ENCODE assay signal across 8 cellular contexts in the genomic region with DNA sequence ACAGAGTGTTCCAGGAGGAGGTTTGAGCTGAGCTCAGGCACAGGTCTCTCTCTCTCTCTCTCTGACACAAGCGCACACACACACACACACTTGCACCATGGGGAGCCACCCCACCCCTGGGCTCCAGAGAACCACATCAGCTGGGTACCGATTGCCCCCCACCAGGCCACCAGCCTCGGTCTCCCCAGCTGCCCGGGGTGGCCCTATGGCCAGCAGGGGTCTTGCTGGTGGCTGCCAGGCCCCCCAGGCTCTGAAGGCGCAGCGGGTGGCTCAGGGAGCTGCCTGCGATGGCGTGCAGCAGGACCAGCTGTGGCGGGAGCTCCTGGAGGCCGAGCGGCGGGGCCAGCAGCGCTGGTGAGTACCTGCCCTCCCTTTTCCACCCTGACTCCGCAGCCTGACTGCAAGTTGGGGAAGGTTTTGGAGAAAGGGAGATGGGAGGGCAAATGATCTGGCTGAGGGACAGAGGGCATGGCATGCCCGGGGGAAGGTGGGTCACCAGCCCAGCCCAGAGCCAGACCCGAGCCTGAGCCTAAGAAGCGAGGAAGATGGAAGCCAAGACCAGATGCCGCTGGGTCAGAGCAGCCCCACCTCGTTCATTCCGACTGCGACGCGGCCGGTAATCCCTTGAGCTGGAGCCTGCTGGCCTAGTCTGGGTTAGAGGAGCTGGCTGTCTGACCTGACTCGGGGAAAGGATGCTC. TPM values are rescaled to one million over a fixed set of nuclear protein-coding genes. Genes with fewer than 3 reads are reported as not detected.
DNase-seq lines count a peak whose midpoint lies in the region; ATAC-seq, FAIRE-seq and TF ChIP-seq lines count a peak whose summit lies in the region.

No MANE protein-coding gene starts in this region.

- peak overlapping the region; percentile 78 for H3K27ac Mint-ChIP-seq in T-helper 2 cell treated with Interferon-gamma antibody and Interleukin-4, amounts not matched to agents 5 μg/mL and 100 μg/mL, for 36 hours

- no peak for FAIRE-seq in GM12878 (lab: Jason Lieb, UNC)
- no peak for FAIRE-seq in RCC 7860 (lab: Jason Lieb, UNC)

- no peaks in the 10 kb centered on the region; a peak in 2 of 4 replicates for H3K27me3 ChIP-seq in GM12878 (replicated peaks in 1 of 2; ENCODE audit: control insufficient read depth in 2 of 2, insufficient read depth in 2 of 2, low read length in 1 of 2)
- no peaks in the 10 kb centered on the region for H3K27me3 ChIP-seq in thymus (ENCODE audit: control insufficient read depth, insufficient read depth)

- peak overlapping the region; percentile 58; the same call in 1 of the 2 replicates for H3K4me3 ChIP-seq in GM12878
- H3K4me3 ChIP-seq in thymus (ENCODE audit: low read length): peak overlapping the region; percentile 49

- H3K4me1 Mint-ChIP-seq in T-helper 2 cell treated with Interferon-gamma antibody and Interleukin-4, amounts not matched to agents 5 μg/mL and 100 μg/mL, for 36 hours (ENCODE audit: low read depth): peaks cover 6% of the 10 kb centered on the region

- H2AFZ ChIP-seq in GM12878 (ENCODE audit: control insufficient read depth, low read depth, low read length): peak overlapping the region; percentile 66

- no peaks in the 10 kb centered on the region for H3K36me3 Mint-ChIP-seq in T-helper 2 cell treated with Interferon-gamma antibody and Interleukin-4, amounts not matched to agents 5 μg/mL and 100 μg/mL, for 36 hours (ENCODE audit: low read depth)

- BruUV-seq in GM12878 (replicated peaks; lab: Mats Ljungman, UMichigan): no TSS peak

- TF ChIP-seq CTCF in GM12878 (IDR thresholded peaks at IDR 0.05 in 2 of 3, conservative IDR thresholded peaks at IDR 0.05 in 1 of 3; ENCODE audit: control insufficient read depth in 2 of 3, extremely low read depth in 1 of 3, insufficient read depth in 1 of 3, low read depth in 3 of 3, low read length in 3 of 3): no peak

- peak overlapping the region; percentile 83 for H3K4me3 Mint-ChIP-seq in T-helper 2 cell treated with Interferon-gamma antibody and Interleukin-4, amounts not matched to agents 5 μg/mL and 100 μg/mL, for 36 hours

- H3K4me2 ChIP-seq in GM12878 (ENCODE audit: control insufficient read depth, insufficient read depth): peak overlapping the region; percentile 78; the same call in 1 of the 2 replicates

- H3K36me3 ChIP-seq in GM12878 (ENCODE audit: control insufficient read depth in 2 of 2, insufficient read depth in 2 of 2, low read length in 1 of 2) (no peaks in the 10 kb centered on the region), thymus (ENCODE audit: control insufficient read depth, insufficient read depth) (no peaks in the 10 kb centered on the region)

- intact Hi-C loops in GM12878 (cut with micrococcal nuclease; ENCODE audit: unreplicated experiment): loop anchor here (5.0 to 10.0 kb wide), 2 partner anchors 211 to 344 kb away; a partner anchor contains a TSS

- H3K9me3 Mint-ChIP-seq in T-helper 2 cell treated with Interferon-gamma antibody and Interleukin-4, amounts not matched to agents 5 μg/mL and 100 μg/mL, for 36 hours: no peaks in the 10 kb centered on the region

- no peak overlapping the region for H3K9ac ChIP-seq in GM12878 (ENCODE audit: control insufficient read depth, insufficient read depth, low read length)

- RAD21 ChIA-PET in GM12878 (lab: Charles Lee; ENCODE audit: unreplicated experiment): interaction anchor here (0.6 to 3.6 kb wide), 19 partner anchors 11 to 451 kb away, joined by 3 to 23 read pairs (median 3); no protein-coding TSS in a partner anchor

- H3K27me3 Mint-ChIP-seq in T-helper 2 cell treated with Interferon-gamma antibody and Interleukin-4, amounts not matched to agents 5 μg/mL and 100 μg/mL, for 36 hours (ENCODE audit: low read depth): peaks cover 24% of the 10 kb centered on the region

- no peaks in the 10 kb centered on the region for H4K20me1 ChIP-seq in GM12878 (ENCODE audit: control insufficient read depth, insufficient read depth)

- TF ChIP-seq POLR2A in GM12878 (IDR thresholded peaks at IDR 0.05; ENCODE audit: low read depth, low read length): no peak

- H3K79me2 ChIP-seq in GM12878 (ENCODE audit: control insufficient read depth, insufficient read depth, low read length): no peaks in the 10 kb centered on the region

- ATAC-seq in GM12878: no peak
- no peak for ATAC-seq in HG02938 (IDR thresholded peaks at IDR 0.05; ENCODE audit: unreplicated experiment)

- no peak for TF ChIP-seq RAD21 in GM12878 (IDR thresholded peaks at IDR 0.05; ENCODE audit: insufficient read depth, low read depth, low read length)

- in situ Hi-C loops in GM12878 (cut with MboI): loop anchor here (5.0 kb wide), 2 partner anchors 314 to 449 kb away; no protein-coding TSS in a partner anchor

- CTCF ChIA-PET in GM12878 (lab: Yijun Ruan, JAX): interaction anchor here (0.6 to 7.4 kb wide), 42 partner anchors 10 to 646 kb away, joined by 3 to 122 read pairs (median 4); a partner anchor contains a TSS

- H3K9me3 ChIP-seq in GM12878 (replicated peaks; ENCODE audit: control insufficient read depth, insufficient read depth, low read length): no peaks in the 10 kb centered on the region
- H3K9me3 ChIP-seq in thymus (ENCODE audit: control insufficient read depth): no peaks in the 10 kb centered on the region

- H3K27ac ChIP-seq in GM12878 (ENCODE audit: control insufficient read depth, insufficient read depth) (no peak overlapping the region), thymus (ENCODE audit: low read depth) (no peak overlapping the region)

- DNase-seq in T-helper 2 cell treated with Interferon-gamma antibody and Interleukin-4, amounts not matched to agents 5 μg/mL and 100 μg/mL, for 36 hours (ENCODE audit: low spot score): no peak
- DNase-seq in T-helper 2 cell (no peak), GM12878 (ENCODE audit: low read depth, low spot score) (no peak), left kidney (ENCODE audit: low read depth, low spot score) (peak; percentile 72), RCC 7860 (ENCODE audit: low spot score) (no peak)
- DNase-seq in activated effector memory CD4-positive, alpha-beta T cell treated with Interleukin-2 at 50 U/mL for 16 hours: no peak

- 67% methylated on average over 21 of the region's 25 CpGs for WGBS in GM12878 (ENCODE audit: insufficient coverage, insufficient replicate concordance, low lambda C conversion rate, missing lambda C conversion rate)
- 49% methylated on average over 25 of the region's 25 CpGs for WGBS in thymus

- H3K4me1 ChIP-seq in GM12878 (ENCODE audit: control insufficient read depth, insufficient read depth, low read length): peaks cover 8% of the 10 kb centered on the region
- H3K4me1 ChIP-seq in thymus (ENCODE audit: control insufficient read depth, insufficient read depth, low read length): peaks cover 10% of the 10 kb centered on the region

- TF ChIP-seq EP300 in GM12878 (IDR thresholded peaks at IDR 0.05; ENCODE audit: borderline replicate concordance in 1 of 2, control insufficient read depth in 1 of 2, low read depth in 2 of 2, low read length in 2 of 2): no peak

- POLR2A ChIA-PET in GM12878 (lab: Charles Lee): interaction anchor here (0.9 kb wide), 1 partner anchor 22 kb away, joined by 3 read pairs; a partner anchor contains a TSS

- SMC1A ChIA-PET in GM12878 (lab: Charles Lee; ENCODE audit: uncharacterized antibody, unreplicated experiment): interaction anchor here (1.0 to 3.9 kb wide), 11 partner anchors 20 to 454 kb away, joined by 3 to 30 read pairs (median 4); no protein-coding TSS in a partner anchor

TF ChIP-seq in GM12878, 131 proteins besides CTCF, POLR2A, EP300 and RAD21 (continues in another document):
- no peak for TF ChIP-seq CHD1 (IDR thresholded peaks at IDR 0.05; ENCODE audit: low read depth, low read length)

RNA-seq across cellular contexts. Expression of a gene that starts 21.9 kb away (rescaled TPM):
- total RNA-seq in GM12878 (2013; cell fraction: nucleolus; rRNA removed): 6.0 and 7.4 TPM in 2 replicates
- 7.7 and 9.5 TPM in 2 replicates for total RNA-seq in GM12878 (2014; rRNA removed)
- 6.0 and 6.2 TPM in 2 replicates for total RNA-seq in GM12878 (2014; rRNA removed; fragmentation: Illumina TruSeq; extraction: Trizol)
- 6.5 and 7.8 TPM in 2 replicates for total RNA-seq in GM12878 (2021)
- 4.7 TPM for polyA plus RNA-seq in GM12878 (2011; ENCODE audit: low read depth)
- polyA plus RNA-seq in GM12878 (2011; rRNA removed): 4.3 and 4.8 TPM in 2 replicates
- 3.3 and 4.6 TPM in 2 replicates for polyA plus RNA-seq in GM12878 (2011; cell fraction: cytosol; rRNA removed)
- 2.2 TPM in 2 replicates for polyA plus RNA-seq in GM12878 (2011; cell fraction: nucleus; rRNA removed)
- polyA plus RNA-seq in GM12878 (2012): 6.4 and 8.3 TPM in 2 replicates
- 4.9 and 15.1 TPM in 2 replicates for polyA plus RNA-seq in GM12878 (2014; fragmentation: Illumina TruSeq; extraction: Trizol)
- 1 to 10 TPM; 1.4 to 3.5 TPM for polyA plus RNA-seq in GM12878 (2014; fragmentation: Nextera tagmentation; extraction: Ambion mirVana)
- 9.8 and 14.2 TPM in 2 replicates for polyA plus RNA-seq in GM12878 (2014; rRNA removed)
- polyA plus RNA-seq in GM12878 (2016; fragmentation: Nextera tagmentation; extraction: Ambion mirVana): 10 to 100 TPM; 12.5 to 12.7 TPM
- polyA minus RNA-seq in GM12878 (2011; rRNA and poly(A)+ RNA removed): 4.3 and 5.9 TPM in 2 replicates
- polyA minus RNA-seq in GM12878 (2011; cell fraction: cytosol; rRNA and poly(A)+ RNA removed): 3.1 TPM in 1 of 2 replicates, not detected in the other
- polyA minus RNA-seq in GM12878 (2011; cell fraction: nucleus; rRNA and poly(A)+ RNA removed): 1.2 and 1.3 TPM in 2 replicates
- polyA plus RNA-seq in thymus: 20.6 TPM
